8 cellular contexts compared by ENCODE assay signal in genomic region chr1:43935711-43936427, GRCh38. TPM values are rescaled to one million over a fixed set of nuclear protein-coding genes. Genes with fewer than 3 reads are reported as not detected.
A peak's percentile ranks its signal among the peaks of the same experiment; 100 is the strongest.
DNase-seq lines count a peak whose midpoint lies in the region; ATAC-seq and TF ChIP-seq lines count a peak whose summit lies in the region.

No MANE protein-coding gene starts in this region.

- no peak for TF ChIP-seq POLR2A in suprapubic skin (IDR thresholded peaks at IDR 0.05)

- no peak for TF ChIP-seq CTCF in WERI-Rb-1 (IDR thresholded peaks at IDR 0.05; ENCODE audit: low read depth, low read length)
- TF ChIP-seq CTCF in suprapubic skin (IDR thresholded peaks at IDR 0.05): no peak

- no peak for ATAC-seq in GM18909 (IDR thresholded peaks at IDR 0.05; ENCODE audit: poor library complexity, unreplicated experiment)

- H3K9me3 ChIP-seq in WERI-Rb-1 (ENCODE audit: severe bottlenecking): no peaks in the 10 kb centered on the region
- no peaks in the 10 kb centered on the region for H3K9me3 ChIP-seq in suprapubic skin

- H3K4me3 ChIP-seq in WERI-Rb-1 (ENCODE audit: low read depth, low read length) (peak overlapping the region; percentile 34), suprapubic skin (peak overlapping the region; percentile 51)

- no peaks in the 10 kb centered on the region for H3K27me3 ChIP-seq in WERI-Rb-1 (ENCODE audit: insufficient read depth, low read depth, severe bottlenecking)
- peaks cover 10% of the 10 kb centered on the region for H3K27me3 ChIP-seq in suprapubic skin

- in situ Hi-C loops in ACHN (cut with HindIII; ENCODE audit: low pct_ligation_motif_present, low pct_unique_long_range_greater_than_20kb, low sequenced_read_pairs): loop anchor here (25.0 kb wide), 1 partner anchor 174 kb away; no protein-coding TSS in a partner anchor

- DNase-seq in NCI-H2081 (lab: John Stamatoyannopoulos, UW) (peak; percentile 33 to 45), NCI-H2081 treated with DMSO at 0.1 percent for 48 hours (lab: John Stamatoyannopoulos, UW) (no peak), WERI-Rb-1 (peak; percentile 57), iPS-NIHi7 (ENCODE audit: extremely low spot score) (peak; percentile 50), suprapubic skin (ENCODE audit: low spot score in 2 of 2) (no peak), ACHN (no peak), NOMO-1 treated with dmso at 0.1 percent for 144 hours (lab: John Stamatoyannopoulos, UW; ENCODE audit: unreplicated experiment) (no peak)

- no peaks in the 10 kb centered on the region for H3K36me3 ChIP-seq in WERI-Rb-1
- H3K36me3 ChIP-seq in suprapubic skin: no peaks in the 10 kb centered on the region

- peak overlapping the region; percentile 36; the same call in 1 of the 2 replicates for H3K27ac ChIP-seq in WERI-Rb-1
- H3K27ac ChIP-seq in suprapubic skin: no peak overlapping the region

- TF ChIP-seq EP300 in suprapubic skin (IDR thresholded peaks at IDR 0.05): no peak

- WGBS in suprapubic skin: 28% methylated on average over 14 of the region's 48 CpGs

- H3K4me1 ChIP-seq in suprapubic skin: peaks cover 63% of the 10 kb centered on the region

RNA-seq across cellular contexts. Expression of gene ARTN, which starts 2.3 kb away (rescaled TPM):
- under 1 TPM in 3 of 4 donors, not detected in 1; 0.38 to 0.91 (median 0.72) TPM for total RNA-seq in suprapubic skin

RNA-seq across cellular contexts. Expression of gene IPO13, which starts 10.9 kb away (rescaled TPM):
- total RNA-seq in suprapubic skin: 10 to 100 TPM; 30.8 to 41.0 (median 34.8) TPM

RNA-seq across cellular contexts. Expression of gene DPH2, which starts 33.9 kb away (rescaled TPM):
- 10 to 100 TPM; 27.8 to 64.4 (median 39.8) TPM for total RNA-seq in suprapubic skin

RNA-seq across cellular contexts. Expression of gene ATP6V0B, which starts 38.9 kb away (rescaled TPM):
- 100 to 1,000 TPM in 3 of 4 donors, 10 to 100 TPM in 1; 95.2 to 193 (median 150) TPM for total RNA-seq in suprapubic skin

RNA-seq across cellular contexts. Expression of gene B4GALT2, which starts 43.1 kb away (rescaled TPM):
- total RNA-seq in suprapubic skin: 10 to 100 TPM; 21.4 to 51.4 (median 41.0) TPM

Comparison
In these comparisons a context has a peak if more than half of its experiments do, and no peak if none do; other contexts are left out.
1. DNase-seq: peak in NCI-H2081 (2 of 2), WERI-Rb-1 (single experiment) and iPS-NIHi7 (single experiment); none in NCI-H2081 treated with DMSO at 0.1 percent for 48 hours (single experiment), suprapubic skin (0 of 2), ACHN (single experiment) and NOMO-1 treated with dmso at 0.1 percent for 144 hours (single experiment).